ENCODE assay signal across 1 cellular context in genomic region chr17:76709077-76709950, GRCh38.
TF ChIP-seq lines count a peak whose summit lies in the region.

No MANE protein-coding gene starts in this region.

TF ChIP-seq in HepG2, 621 proteins besides CTCF, POLR2A, EP300 and RAD21 (continues in another document):
- TF ChIP-seq ZNF709 (CRISPR knock-in tag; IDR thresholded peaks at IDR 0.05) (peak; percentile 37; the same call in 1 of the 2 replicates), PLRG1 (conservative IDR thresholded peaks at IDR 0.05) (no peak), MEIS2 (CRISPR knock-in tag; IDR thresholded peaks at IDR 0.05) (peak; percentile 44; the same call in 1 of the 2 replicates), ZNF850 (CRISPR knock-in tag; conservative IDR thresholded peaks at IDR 0.05) (no peak), SETDB1 (CRISPR knock-in tag; IDR thresholded peaks at IDR 0.05; ENCODE audit: borderline replicate concordance) (0 out of 2 replicates have a peak, but pooled peaks have one; percentile 9), RBM39 (IDR thresholded peaks at IDR 0.05; ENCODE audit: low read depth, low read length, poor library complexity, severe bottlenecking) (peak; percentile 61), RFX5 (IDR thresholded peaks at IDR 0.05; ENCODE audit: low read depth, low read length) (no peak), RXRA (CRISPR knock-in tag; IDR thresholded peaks at IDR 0.05) (peak; percentile 36), MAX (IDR thresholded peaks at IDR 0.05) (peak; percentile 62), SRF (IDR thresholded peaks at IDR 0.05; ENCODE audit: low read depth, low read length) (peak; percentile 87), HMGXB4 (CRISPR knock-in tag; IDR thresholded peaks at IDR 0.05; ENCODE audit: borderline replicate concordance in 1 of 2, low read depth in 1 of 2) (peak in 1 of 2 experiments; percentile 9; a peak in 1 of 4 replicates), EED (CRISPR knock-in tag; IDR thresholded peaks at IDR 0.05) (0 out of 2 replicates have a peak, but pooled peaks have one; percentile 24), ZNF274 (CRISPR knock-in tag; IDR thresholded peaks at IDR 0.05) (peak; percentile 1; the same call in 1 of the 2 replicates), ZBTB38 (CRISPR knock-in tag; IDR thresholded peaks at IDR 0.05) (peak; percentile 77), CBX5 (CRISPR knock-in tag; IDR thresholded peaks at IDR 0.05; ENCODE audit: borderline replicate concordance) (peak; percentile 13; the same call in 1 of the 2 replicates), SSRP1 (CRISPR knock-in tag; IDR thresholded peaks at IDR 0.05) (0 out of 2 replicates have a peak, but pooled peaks have one; percentile 50), ARHGAP35 (CRISPR knock-in tag; IDR thresholded peaks at IDR 0.05; ENCODE audit: borderline replicate concordance) (0 out of 2 replicates have a peak, but pooled peaks have one; percentile 6), ZNF83 (CRISPR knock-in tag; IDR thresholded peaks at IDR 0.05; ENCODE audit: borderline replicate concordance) (0 out of 2 replicates have a peak, but pooled peaks have one; percentile 54), ZNF784 (CRISPR knock-in tag; IDR thresholded peaks at IDR 0.05; ENCODE audit: borderline replicate concordance) (no peak), HNRNPLL (IDR thresholded peaks at IDR 0.05; ENCODE audit: low read depth, low read length, poor library complexity, severe bottlenecking) (peak; percentile 3), ZFYVE20 (CRISPR knock-in tag; IDR thresholded peaks at IDR 0.05; ENCODE audit: borderline replicate concordance, low read depth) (no peak), IRF2 (CRISPR knock-in tag; IDR thresholded peaks at IDR 0.05) (peak; percentile 20; the same call in 1 of the 2 replicates), SATB2 (CRISPR knock-in tag; IDR thresholded peaks at IDR 0.05) (no peak), LCORL (IDR thresholded peaks at IDR 0.05) (no peak), LCORL (CRISPR knock-in tag; IDR thresholded peaks at IDR 0.05) (0 out of 2 replicates have a peak, but pooled peaks have one; percentile 27), ZNF546 (CRISPR knock-in tag; conservative IDR thresholded peaks at IDR 0.05) (no peak), NFE2L1 (CRISPR knock-in tag; IDR thresholded peaks at IDR 0.05; ENCODE audit: borderline replicate concordance) (no peak), HIC2 (CRISPR knock-in tag; IDR thresholded peaks at IDR 0.05; ENCODE audit: low read depth) (peak; percentile 16; the same call in 1 of the 2 replicates), ZNF609 (CRISPR knock-in tag; IDR thresholded peaks at IDR 0.05; ENCODE audit: borderline replicate concordance) (no peak), NCOA2 (CRISPR knock-in tag; IDR thresholded peaks at IDR 0.05) (0 out of 2 replicates have a peak, but pooled peaks have one; percentile 6), PAF1 (CRISPR knock-in tag; IDR thresholded peaks at IDR 0.05) (no peak), ZNF773 (CRISPR knock-in tag; IDR thresholded peaks at IDR 0.05; ENCODE audit: borderline replicate concordance) (no peak), ZBTB33 (CRISPR knock-in tag; IDR thresholded peaks at IDR 0.05) (peak; percentile 91), CEBPB (IDR thresholded peaks at IDR 0.05; ENCODE audit: borderline replicate concordance, low read depth, low read length) (no peak), JDP2 (CRISPR knock-in tag; IDR thresholded peaks at IDR 0.05; ENCODE audit: borderline replicate concordance) (no peak), ZNF687 (CRISPR knock-in tag; IDR thresholded peaks at IDR 0.05) (peak; percentile 74), NFE2 (CRISPR knock-in tag; IDR thresholded peaks at IDR 0.05) (no peak), ZNF501 (CRISPR knock-in tag; IDR thresholded peaks at IDR 0.05) (0 out of 2 replicates have a peak, but pooled peaks have one; percentile 42), ZNF281 (CRISPR knock-in tag; IDR thresholded peaks at IDR 0.05; ENCODE audit: borderline replicate concordance) (no peak), ZNF275 (CRISPR knock-in tag; IDR thresholded peaks at IDR 0.05; ENCODE audit: borderline replicate concordance) (no peak), ZNF761 (CRISPR knock-in tag; conservative IDR thresholded peaks at IDR 0.05) (no peak), FOXO1 (CRISPR knock-in tag; IDR thresholded peaks at IDR 0.05) (0 out of 2 replicates have a peak, but pooled peaks have one; percentile 16)
